In the genomic region with DNA sequence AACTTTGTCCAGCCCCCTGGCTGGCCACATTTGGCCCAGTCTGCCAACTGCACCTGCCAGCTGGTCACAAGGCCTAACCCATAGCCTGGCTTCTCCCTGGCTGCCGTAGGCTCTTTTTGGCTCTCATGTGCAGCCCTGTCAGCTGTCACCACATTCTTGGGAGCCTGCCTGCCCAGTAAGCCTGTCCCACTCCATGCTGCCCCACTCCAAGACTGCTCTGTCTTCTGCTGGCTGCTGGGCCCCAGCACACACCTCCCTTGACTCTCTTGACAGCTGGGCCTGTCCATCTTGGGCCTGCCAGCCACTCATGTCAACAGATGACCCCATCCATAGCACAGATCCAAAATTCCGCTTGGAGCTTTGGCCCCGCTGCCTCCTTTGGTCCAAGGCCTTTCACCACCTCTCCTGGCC, we compare ENCODE assay signal across 18 cellular contexts.
DNase-seq lines count a peak whose midpoint lies in the region; ATAC-seq lines count a peak whose summit lies in the region.
"Had no signal": no experiment of that assay in that cellular context is flagged by ENCODE, and none has a peak within 500 bp of the region (broad histone marks: within the 10 kb centered on the region; RNA-seq: fewer than 3 reads in every experiment).

No MANE protein-coding gene starts in this region.

- H3K4me1 Mint-ChIP-seq in activated T-cell treated with anti-CD3 and anti-CD28 coated beads, Interleukin-2, amount 50 U/mL, for 24 hours (ENCODE audit: low read depth), result peaks cover 3% of the 10 kb centered on the region
- H3K4me1 Mint-ChIP-seq in central memory CD8-positive, alpha-beta T cell, result peaks cover 5% of the 10 kb centered on the region
- H3K4me1 Mint-ChIP-seq in stimulated activated effector memory CD8-positive, alpha-beta T cell treated with anti-CD3 and anti-CD28 coated beads, Interleukin-12 subunit alpha, Interleukin-12 subunit beta, amount 100 ng/mL, for 72 hours, result peaks cover 13% of the 10 kb centered on the region

- DNase-seq in activated T-cell treated with anti-CD3 and anti-CD28 coated beads, Interleukin-2, amount 50 U/mL, for 24 hours, result no peak
- no peak for DNase-seq in activated T-cell treated with anti-CD3 and anti-CD28 coated beads, Interleukin-2, amount 50 U/mL, for 1 hour
- DNase-seq in central memory CD8-positive, alpha-beta T cell (ENCODE audit: low spot score in 2 of 2), result no peak
- DNase-seq in left lobe of liver (ENCODE audit: low spot score) (peak; percentile 38), T1000 (lab: John Stamatoyannopoulos, UW) (no peak)
- DNase-seq in stimulated activated effector memory CD8-positive, alpha-beta T cell treated with anti-CD3 and anti-CD28 coated beads, Interleukin-12 subunit alpha, Interleukin-12 subunit beta, amount 100 ng/mL, for 72 hours (ENCODE audit: low spot score in 2 of 2), result no peak
- DNase-seq: activated CD4-positive, alpha-beta T cell treated with anti-CD3 and anti-CD28 coated beads, Interleukin-2, amount 50 U/mL, for 1 hour; CD4-positive, alpha-beta T cell; colonic mucosa; DMS79; Kasumi-1; left lung; NCI-H1105 had no signal

- H3K4me3 Mint-ChIP-seq in activated T-cell treated with anti-CD3 and anti-CD28 coated beads, Interleukin-2, amount 50 U/mL, for 24 hours, result no peak overlapping the region
- no peak overlapping the region for H3K4me3 Mint-ChIP-seq in central memory CD8-positive, alpha-beta T cell
- H3K4me3 Mint-ChIP-seq in stimulated activated effector memory CD8-positive, alpha-beta T cell treated with anti-CD3 and anti-CD28 coated beads, Interleukin-12 subunit alpha, Interleukin-12 subunit beta, amount 100 ng/mL, for 72 hours, result no peak overlapping the region
- H3K4me3 Mint-ChIP-seq: CD4-positive, alpha-beta T cell had no signal

- peaks cover 18% of the 10 kb centered on the region for H3K9me3 Mint-ChIP-seq in activated T-cell treated with anti-CD3 and anti-CD28 coated beads, Interleukin-2, amount 50 U/mL, for 24 hours
- peaks cover 5% of the 10 kb centered on the region for H3K9me3 Mint-ChIP-seq in central memory CD8-positive, alpha-beta T cell
- peaks cover 2% of the 10 kb centered on the region for H3K9me3 Mint-ChIP-seq in stimulated activated effector memory CD8-positive, alpha-beta T cell treated with anti-CD3 and anti-CD28 coated beads, Interleukin-12 subunit alpha, Interleukin-12 subunit beta, amount 100 ng/mL, for 72 hours

- H3K36me3 Mint-ChIP-seq in activated T-cell treated with anti-CD3 and anti-CD28 coated beads, Interleukin-2, amount 50 U/mL, for 24 hours (ENCODE audit: low read depth), result peaks cover 96% of the 10 kb centered on the region
- H3K36me3 Mint-ChIP-seq in central memory CD8-positive, alpha-beta T cell (ENCODE audit: insufficient read depth), result peaks cover 7% of the 10 kb centered on the region
- peaks cover 33% of the 10 kb centered on the region for H3K36me3 Mint-ChIP-seq in stimulated activated effector memory CD8-positive, alpha-beta T cell treated with anti-CD3 and anti-CD28 coated beads, Interleukin-12 subunit alpha, Interleukin-12 subunit beta, amount 100 ng/mL, for 72 hours

- H3K27me3 Mint-ChIP-seq in activated T-cell treated with anti-CD3 and anti-CD28 coated beads, Interleukin-2, amount 50 U/mL, for 24 hours, result no peaks in the 10 kb centered on the region
- H3K27me3 Mint-ChIP-seq in central memory CD8-positive, alpha-beta T cell, result no peaks in the 10 kb centered on the region
- H3K27me3 Mint-ChIP-seq: CD4-positive, alpha-beta T cell had no signal

- no peak for ATAC-seq in central memory CD8-positive, alpha-beta T cell (replicated peaks; ENCODE audit: extremely low read depth, poor library complexity, severe bottlenecking)
- peak; percentile 10 for ATAC-seq in left lobe of liver
- ATAC-seq in stimulated activated effector memory CD8-positive, alpha-beta T cell treated with anti-CD3 and anti-CD28 coated beads, Interleukin-12 subunit alpha, Interleukin-12 subunit beta, amount 100 ng/mL, for 72 hours, result no peak
- no peak for ATAC-seq in GM21390 (IDR thresholded peaks at IDR 0.05; ENCODE audit: unreplicated experiment)
- no peak for ATAC-seq in GM19035 (IDR thresholded peaks at IDR 0.05; ENCODE audit: unreplicated experiment)
- ATAC-seq: HCT116, left lung, Panc1, SK-N-SH treated with all-trans-retinoic acid at 6 μM for 48 hours had no signal

- H3K27ac Mint-ChIP-seq in activated T-cell treated with anti-CD3 and anti-CD28 coated beads, Interleukin-2, amount 50 U/mL, for 24 hours, result peak overlapping the region; percentile 13
- peak overlapping the region; percentile 17 for H3K27ac Mint-ChIP-seq in central memory CD8-positive, alpha-beta T cell (ENCODE audit: low read depth)
- H3K27ac Mint-ChIP-seq in stimulated activated effector memory CD8-positive, alpha-beta T cell treated with anti-CD3 and anti-CD28 coated beads, Interleukin-12 subunit alpha, Interleukin-12 subunit beta, amount 100 ng/mL, for 72 hours, result peak overlapping the region; percentile 81
- H3K27ac Mint-ChIP-seq: CD4-positive, alpha-beta T cell had no signal

Comparison
In these comparisons a context has a peak if more than half of its experiments do, and no peak if none do; other contexts are left out.
1. H3K27ac Mint-ChIP-seq: peak in every context shown above with its lines; median percentile 81 in stimulated activated effector memory CD8-positive, alpha-beta T cell treated with anti-CD3 and anti-CD28 coated beads, Interleukin-12 subunit alpha, Interleukin-12 subunit beta, amount 100 ng/mL, for 72 hours; 17 in central memory CD8-positive, alpha-beta T cell; 13 in activated T-cell treated with anti-CD3 and anti-CD28 coated beads, Interleukin-2, amount 50 U/mL, for 24 hours.